In the genomic region with DNA sequence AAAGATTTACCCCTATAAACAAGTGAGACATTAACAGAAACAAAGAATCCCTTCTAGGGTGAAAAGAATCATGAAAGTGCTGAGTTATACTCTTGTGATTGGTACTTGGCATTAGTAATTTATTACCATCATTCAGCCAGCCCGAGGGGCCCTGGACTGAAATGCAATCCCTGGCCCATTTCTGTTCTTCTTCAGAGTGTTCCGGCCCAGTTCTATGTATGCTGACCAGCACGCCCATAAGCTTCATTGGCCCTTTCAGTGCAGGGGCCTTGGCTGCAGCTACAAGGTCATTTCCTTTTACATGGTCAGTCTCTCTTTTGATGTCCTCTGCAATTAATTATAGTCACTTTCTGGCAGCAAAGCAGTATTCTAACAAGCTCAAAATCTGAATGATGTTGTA, we compare ENCODE assay signal across 4 cellular contexts. TPM values are rescaled to one million over a fixed set of nuclear protein-coding genes. Genes with fewer than 3 reads are reported as not detected.
"Had no signal": no experiment of that assay in that cellular context is flagged by ENCODE, and none has a peak within 500 bp of the region (broad histone marks: within the 10 kb centered on the region; RNA-seq: fewer than 3 reads in every experiment).

No MANE protein-coding gene starts in this region.

RNA-seq across cellular contexts. Expression of a gene that starts 41.2 kb away (rescaled TPM):
- total RNA-seq: LHCN-M2, Peyer's patch, Right ventricle myocardium superior, SJSA1 had no signal
